Comparison of ENCODE assay signal across 8 cellular contexts in the genomic region with DNA sequence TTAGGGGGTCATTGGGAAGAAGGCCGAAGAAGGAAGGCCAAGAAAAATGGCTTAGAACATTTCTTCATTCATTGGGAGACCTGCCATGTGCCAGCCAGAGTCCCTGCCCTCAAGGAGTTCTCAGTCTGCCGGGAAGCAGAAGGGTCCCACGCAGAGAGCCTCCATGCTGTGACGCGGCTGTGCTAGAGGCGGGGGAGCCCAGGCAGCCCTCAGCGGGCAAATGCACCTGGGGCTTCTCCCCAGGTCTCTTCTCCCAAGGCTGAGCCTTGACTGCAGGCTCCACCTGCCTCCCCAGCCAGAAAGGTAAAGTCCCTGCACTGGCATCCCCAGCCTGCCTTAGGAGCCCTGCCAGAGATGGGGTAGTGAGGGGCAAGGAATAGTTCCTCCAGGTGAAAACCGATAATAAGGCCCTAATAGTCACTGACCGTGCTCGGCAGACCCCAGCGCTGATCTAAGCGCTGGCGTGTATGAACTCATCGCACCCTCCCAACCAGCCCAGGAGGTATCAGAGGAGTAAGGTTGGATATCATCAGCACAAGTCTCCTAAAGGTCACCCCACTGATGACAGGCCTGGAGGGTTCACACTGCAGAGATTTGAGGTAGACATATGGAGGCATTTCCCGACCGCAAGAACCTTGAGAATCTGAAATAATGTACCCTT. TPM values are rescaled to one million over a fixed set of nuclear protein-coding genes. Genes with fewer than 3 reads are reported as not detected.
A peak's percentile ranks its signal among the peaks of the same experiment; 100 is the strongest.
DNase-seq lines count a peak whose midpoint lies in the region; ATAC-seq and TF ChIP-seq lines count a peak whose summit lies in the region.

No MANE protein-coding gene starts in this region.

- ATAC-seq in SK-N-SH treated with all-trans-retinoic acid at 6 μM for 48 hours: no peak

- H3K27ac Mint-ChIP-seq in Calu3 (ENCODE audit: unreplicated experiment): peak overlapping the region; percentile 82

- H3K4me3 Mint-ChIP-seq in Calu3 (ENCODE audit: low read depth, unreplicated experiment): peak overlapping the region; percentile 79

- no peaks in the 10 kb centered on the region for H3K79me2 ChIP-seq in parathyroid adenoma

- peak overlapping the region; percentile 51 to 82 (median 56) for H3K4me3 ChIP-seq in esophagus squamous epithelium
- H3K4me3 ChIP-seq in parathyroid adenoma (ENCODE audit: low read depth, low read length): peak overlapping the region; percentile 70

- CTCF ChIA-PET in Calu3 (lab: Charles Lee): no interaction called here

- H3K9me3 ChIP-seq in esophagus squamous epithelium: no peaks in the 10 kb centered on the region
- H3K9me3 ChIP-seq in parathyroid adenoma (ENCODE audit: control insufficient read depth, low read length): no peaks in the 10 kb centered on the region

- TSS peak; percentile 87 for BruUV-seq in Calu3 (replicated peaks; lab: Mats Ljungman, UMichigan)

- DNase-seq in Calu3 (no peak), esophagus squamous epithelium (lab: John Stamatoyannopoulos, UW) (no peak), HCEC 1CT (no peak), NCI-H345 (lab: John Stamatoyannopoulos, UW) (no peak), T1000 (lab: John Stamatoyannopoulos, UW) (no peak)
- no peak for DNase-seq in stimulated activated CD4-positive, alpha-beta T cell treated with anti-CD3 and anti-CD28 coated beads, Interleukin-4, amount 100 ng/mL, for 1 hour

- H2AFZ ChIP-seq in parathyroid adenoma: peak overlapping the region; percentile 83

- H3K27ac ChIP-seq in esophagus squamous epithelium (peak overlapping the region; percentile 71 to 94 (median 86)), parathyroid adenoma (peak overlapping the region; percentile 94)

- H3K36me3 ChIP-seq in esophagus squamous epithelium: no peaks in the 10 kb centered on the region
- no peaks in the 10 kb centered on the region for H3K36me3 ChIP-seq in parathyroid adenoma (ENCODE audit: control insufficient read depth, insufficient read depth, low read length)

- H3K9ac ChIP-seq in parathyroid adenoma: peak overlapping the region; percentile 40

- TF ChIP-seq CTCF in Calu3 (IDR thresholded peaks at IDR 0.05; ENCODE audit: unreplicated experiment): no peak
- TF ChIP-seq CTCF in esophagus squamous epithelium (IDR thresholded peaks at IDR 0.05): no peak
- no peak for TF ChIP-seq CTCF in parathyroid adenoma (IDR thresholded peaks at IDR 0.05)

- H3K27me3 Mint-ChIP-seq in Calu3 (ENCODE audit: unreplicated experiment): no peaks in the 10 kb centered on the region

- H3K9me3 Mint-ChIP-seq in Calu3 (ENCODE audit: low read depth, unreplicated experiment): no peaks in the 10 kb centered on the region

- peaks cover 8 to 20% (median 10%) of the 10 kb centered on the region in 3 donors for H3K4me1 ChIP-seq in esophagus squamous epithelium
- peaks cover 8% of the 10 kb centered on the region for H3K4me1 ChIP-seq in parathyroid adenoma

- intact Hi-C loops in Calu3 (cut with micrococcal nuclease; ENCODE audit: unreplicated experiment) (no loop called here), esophagus squamous epithelium (cut with DNase I) (no loop called here)

- H3K27me3 ChIP-seq in esophagus squamous epithelium: no peaks in the 10 kb centered on the region
- no peaks in the 10 kb centered on the region for H3K27me3 ChIP-seq in parathyroid adenoma (ENCODE audit: control insufficient read depth, insufficient read depth, low read length)

- H3K4me2 ChIP-seq in parathyroid adenoma (ENCODE audit: low read length): peak overlapping the region; percentile 71

- peaks cover 30% of the 10 kb centered on the region for H3K4me1 Mint-ChIP-seq in Calu3 (ENCODE audit: low read depth, unreplicated experiment)

- peaks cover 18% of the 10 kb centered on the region for H3K36me3 Mint-ChIP-seq in Calu3 (ENCODE audit: insufficient read depth, unreplicated experiment)

- no peak for TF ChIP-seq POLR2A in esophagus squamous epithelium (IDR thresholded peaks at IDR 0.05)

- WGBS in esophagus squamous epithelium, 2 donors: 61 to 71% methylated on average over 8 to 9 of the region's 16 CpGs

TF ChIP-seq in SK-N-SH treated with all-trans-retinoic acid at 6 μM for 48 hours, 23 proteins besides CTCF, POLR2A, EP300 and RAD21:
- TF ChIP-seq, protein P1, sequence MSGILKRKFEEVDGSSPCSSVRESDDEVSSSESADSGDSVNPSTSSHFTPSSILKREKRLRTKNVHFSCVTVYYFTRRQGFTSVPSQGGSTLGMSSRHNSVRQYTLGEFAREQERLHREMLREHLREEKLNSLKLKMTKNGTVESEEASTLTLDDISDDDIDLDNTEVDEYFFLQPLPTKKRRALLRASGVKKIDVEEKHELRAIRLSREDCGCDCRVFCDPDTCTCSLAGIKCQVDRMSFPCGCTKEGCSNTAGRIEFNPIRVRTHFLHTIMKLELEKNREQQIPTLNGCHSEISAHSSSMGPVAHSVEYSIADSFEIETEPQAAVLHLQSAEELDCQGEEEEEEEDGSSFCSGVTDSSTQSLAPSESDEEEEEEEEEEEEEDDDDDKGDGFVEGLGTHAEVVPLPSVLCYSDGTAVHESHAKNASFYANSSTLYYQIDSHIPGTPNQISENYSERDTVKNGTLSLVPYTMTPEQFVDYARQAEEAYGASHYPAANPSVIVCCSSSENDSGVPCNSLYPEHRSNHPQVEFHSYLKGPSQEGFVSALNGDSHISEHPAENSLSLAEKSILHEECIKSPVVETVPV (CRISPR knock-in tag; IDR thresholded peaks at IDR 0.05): no peak
- 0 out of 2 replicates have a peak, but pooled peaks have one; percentile 31 for TF ChIP-seq ZNF8 (CRISPR knock-in tag; IDR thresholded peaks at IDR 0.05)

RNA-seq across cellular contexts. Expression of gene CDR2L, which starts 6.0 kb away (rescaled TPM):
- total RNA-seq in Calu3 (2022) (39.4 and 48.3 TPM in 2 replicates), esophagus squamous epithelium (1 to 10 TPM; 5.3 to 7.9 (median 6.7) TPM)

RNA-seq across cellular contexts. Expression of gene HID1, which starts 8.9 kb away (rescaled TPM):
- 114 and 122 TPM in 2 replicates for total RNA-seq in Calu3 (2022)
- total RNA-seq in esophagus squamous epithelium: 1 to 10 TPM; 1.7 to 6.3 (median 2.6) TPM

RNA-seq across cellular contexts. Expression of gene MRPL58, which starts 31.0 kb away (rescaled TPM):
- total RNA-seq in Calu3 (2022) (49.0 and 52.7 TPM in 2 replicates), esophagus squamous epithelium (100 to 1,000 TPM in 1 of 4 donors, 10 to 100 TPM in 3; 44.4 to 110 (median 61.6) TPM)

RNA-seq across cellular contexts. Expression of gene OTOP3, which starts 45.8 kb away (rescaled TPM):
- total RNA-seq in Calu3 (2022): not detected in 2 replicates
- 10 to 100 TPM in 3 of 4 donors, 1 to 10 TPM in 1; 7.1 to 33.9 (median 24.0) TPM for total RNA-seq in esophagus squamous epithelium

RNA-seq across cellular contexts. Expression of gene OTOP2, which starts 57.4 kb away (rescaled TPM):
- total RNA-seq in Calu3 (2022) (not detected in 2 replicates), esophagus squamous epithelium (1 to 10 TPM in 1 of 4 donors, under 1 TPM in 2, not detected in 1; 0.38 to 1.4 (median 0.41) TPM)

Comparison
In these comparisons a context has a peak if more than half of its experiments do, and no peak if none do; other contexts are left out.
1. RNA of gene HID1, which starts 8.9 kb away (total RNA-seq): 114 to 122 TPM in Calu3; 1.7 to 6.3 TPM in esophagus squamous epithelium; every median in the first group is over 10 times any median in the second.